7 cellular contexts compared by ENCODE assay signal in genomic region chr10:97715259-97715874, GRCh38. TPM values are rescaled to one million over a fixed set of nuclear protein-coding genes. Genes with fewer than 3 reads are reported as not detected.
DNase-seq lines count a peak whose midpoint lies in the region; ATAC-seq and TF ChIP-seq lines count a peak whose summit lies in the region.

No MANE protein-coding gene starts in this region.

- no peak for TF ChIP-seq CTCF in HFF-Myc (IDR thresholded peaks at IDR 0.05; ENCODE audit: low read depth, low read length, missing control alignments)

- peaks cover 10% of the 10 kb centered on the region for H3K4me1 Mint-ChIP-seq in activated naive CD8-positive, alpha-beta T cell treated with anti-CD3 and anti-CD28 coated beads for 36 hours
- H3K4me1 Mint-ChIP-seq in stimulated activated naive B cell treated with anti-CD40 and anti-IgM and Interleukin-4, amounts not matched to agents 10 μg/mL and 1 μg/mL and 100 μg/mL, for 72 hours = peaks cover 13 to 22% of the 10 kb centered on the region in 2 donors

- H3K9me3 ChIP-seq in iPS DF 6.9 (ENCODE audit: control insufficient read depth, insufficient read depth, low read length) = no peaks in the 10 kb centered on the region

- no peak for DNase-seq in HFF-Myc (ENCODE audit: extremely low read depth, low read depth)
- no peak for DNase-seq in activated naive CD8-positive, alpha-beta T cell treated with anti-CD3 and anti-CD28 coated beads for 36 hours
- DNase-seq in iPS DF 6.9 (ENCODE audit: low read depth, low spot score) = no peak
- DNase-seq in stimulated activated naive B cell treated with anti-CD40 and anti-IgM and Interleukin-4, amounts not matched to agents 10 μg/mL and 1 μg/mL and 100 μg/mL, for 72 hours = no peak
- DNase-seq in posterior vena cava (ENCODE audit: low spot score) = no peak
- no peak for DNase-seq in DMS53 treated with DMSO at 0.1 percent for 48 hours (lab: John Stamatoyannopoulos, UW; ENCODE audit: unreplicated experiment)

- H3K27me3 Mint-ChIP-seq in activated naive CD8-positive, alpha-beta T cell treated with anti-CD3 and anti-CD28 coated beads for 36 hours = peaks cover 21% of the 10 kb centered on the region
- H3K27me3 Mint-ChIP-seq in stimulated activated naive B cell treated with anti-CD40 and anti-IgM and Interleukin-4, amounts not matched to agents 10 μg/mL and 1 μg/mL and 100 μg/mL, for 72 hours = peaks cover 23% of the 10 kb centered on the region in 2 donors

- H3K27ac Mint-ChIP-seq in activated naive CD8-positive, alpha-beta T cell treated with anti-CD3 and anti-CD28 coated beads for 36 hours = no peak overlapping the region
- peak overlapping the region; percentile 20 for H3K27ac Mint-ChIP-seq in stimulated activated naive B cell treated with anti-CD40 and anti-IgM and Interleukin-4, amounts not matched to agents 10 μg/mL and 1 μg/mL and 100 μg/mL, for 72 hours

- no peaks in the 10 kb centered on the region for H3K36me3 ChIP-seq in iPS DF 6.9 (ENCODE audit: control insufficient read depth, insufficient read depth, low read length)

- H3K9me3 Mint-ChIP-seq in activated naive CD8-positive, alpha-beta T cell treated with anti-CD3 and anti-CD28 coated beads for 36 hours = no peaks in the 10 kb centered on the region
- H3K9me3 Mint-ChIP-seq in stimulated activated naive B cell treated with anti-CD40 and anti-IgM and Interleukin-4, amounts not matched to agents 10 μg/mL and 1 μg/mL and 100 μg/mL, for 72 hours = no peaks in the 10 kb centered on the region

- no peak overlapping the region for H3K27ac ChIP-seq in iPS DF 6.9 (ENCODE audit: low read length)

- H3K36me3 Mint-ChIP-seq in activated naive CD8-positive, alpha-beta T cell treated with anti-CD3 and anti-CD28 coated beads for 36 hours = peaks cover 4% of the 10 kb centered on the region
- peaks cover 0 to 1% of the 10 kb centered on the region in 2 donors for H3K36me3 Mint-ChIP-seq in stimulated activated naive B cell treated with anti-CD40 and anti-IgM and Interleukin-4, amounts not matched to agents 10 μg/mL and 1 μg/mL and 100 μg/mL, for 72 hours

- no CpG with 5 or more reads among the region's 8 CpGs for WGBS in iPS DF 6.9 (ENCODE audit: insufficient coverage, insufficient read length)

- H3K4me3 Mint-ChIP-seq in activated naive CD8-positive, alpha-beta T cell treated with anti-CD3 and anti-CD28 coated beads for 36 hours = peak overlapping the region; percentile 96
- H3K4me3 Mint-ChIP-seq in stimulated activated naive B cell treated with anti-CD40 and anti-IgM and Interleukin-4, amounts not matched to agents 10 μg/mL and 1 μg/mL and 100 μg/mL, for 72 hours = peak overlapping the region; percentile 95 to 98

- H3K27me3 ChIP-seq in iPS DF 6.9 (ENCODE audit: control insufficient read depth, insufficient read depth, low read length) = no peaks in the 10 kb centered on the region

- no peak for ATAC-seq in stimulated activated naive B cell treated with anti-CD40 and anti-IgM and Interleukin-4, amounts not matched to agents 10 μg/mL and 1 μg/mL and 100 μg/mL, for 72 hours (replicated peaks)
- no peak for ATAC-seq in GM18867 (IDR thresholded peaks at IDR 0.05; ENCODE audit: unreplicated experiment)

- peaks cover 6% of the 10 kb centered on the region for H3K4me1 ChIP-seq in iPS DF 6.9 (ENCODE audit: control insufficient read depth, insufficient read depth, low read length)

- peak overlapping the region; percentile 79 for H3K4me3 ChIP-seq in HFF-Myc (replicated peaks; ENCODE audit: low read depth, low read length)
- peak overlapping the region; percentile 62; the same call in 1 of the 2 replicates for H3K4me3 ChIP-seq in iPS DF 6.9 (ENCODE audit: low read length)

- intact Hi-C loops in posterior vena cava (cut with DNase I) = no loop called here

RNA-seq across cellular contexts. Expression of gene MARVELD1, which starts 1.8 kb away (rescaled TPM):
- 1 to 10 TPM; 4.1 to 5.5 TPM for total RNA-seq in activated naive CD8-positive, alpha-beta T cell treated with anti-CD3 and anti-CD28 coated beads for 36 hours
- total RNA-seq in posterior vena cava = 10 to 100 TPM; 87.5 to 96.8 TPM

RNA-seq across cellular contexts. Expression of gene ZFYVE27, which starts 21.6 kb away (rescaled TPM):
- total RNA-seq in activated naive CD8-positive, alpha-beta T cell treated with anti-CD3 and anti-CD28 coated beads for 36 hours = 10 to 100 TPM; 20.9 to 22.8 TPM
- 10 to 100 TPM; 15.8 to 16.0 TPM for total RNA-seq in posterior vena cava

RNA-seq across cellular contexts. Expression of gene AVPI1, which starts 28.3 kb away (rescaled TPM):
- 1 to 10 TPM; 3.1 to 3.2 TPM for total RNA-seq in activated naive CD8-positive, alpha-beta T cell treated with anti-CD3 and anti-CD28 coated beads for 36 hours
- total RNA-seq in posterior vena cava = 10 to 100 TPM; 15.0 to 17.6 TPM

RNA-seq across cellular contexts. Expression of gene SFRP5, which starts 56.4 kb away (rescaled TPM):
- under 1 TPM; 0.22 to 0.27 TPM for total RNA-seq in activated naive CD8-positive, alpha-beta T cell treated with anti-CD3 and anti-CD28 coated beads for 36 hours
- under 1 TPM; 0.38 to 0.56 TPM for total RNA-seq in posterior vena cava

Comparison
In these comparisons a context has a peak if more than half of its experiments do, and no peak if none do; other contexts are left out.
1. RNA of gene MARVELD1, which starts 1.8 kb away (total RNA-seq): 87.5 to 96.8 TPM in posterior vena cava; 4.1 to 5.5 TPM in activated naive CD8-positive, alpha-beta T cell treated with anti-CD3 and anti-CD28 coated beads for 36 hours; every median in the first group is over 10 times any median in the second.